Comparison of ENCODE assay signal across 9 cellular contexts in the genomic region with DNA sequence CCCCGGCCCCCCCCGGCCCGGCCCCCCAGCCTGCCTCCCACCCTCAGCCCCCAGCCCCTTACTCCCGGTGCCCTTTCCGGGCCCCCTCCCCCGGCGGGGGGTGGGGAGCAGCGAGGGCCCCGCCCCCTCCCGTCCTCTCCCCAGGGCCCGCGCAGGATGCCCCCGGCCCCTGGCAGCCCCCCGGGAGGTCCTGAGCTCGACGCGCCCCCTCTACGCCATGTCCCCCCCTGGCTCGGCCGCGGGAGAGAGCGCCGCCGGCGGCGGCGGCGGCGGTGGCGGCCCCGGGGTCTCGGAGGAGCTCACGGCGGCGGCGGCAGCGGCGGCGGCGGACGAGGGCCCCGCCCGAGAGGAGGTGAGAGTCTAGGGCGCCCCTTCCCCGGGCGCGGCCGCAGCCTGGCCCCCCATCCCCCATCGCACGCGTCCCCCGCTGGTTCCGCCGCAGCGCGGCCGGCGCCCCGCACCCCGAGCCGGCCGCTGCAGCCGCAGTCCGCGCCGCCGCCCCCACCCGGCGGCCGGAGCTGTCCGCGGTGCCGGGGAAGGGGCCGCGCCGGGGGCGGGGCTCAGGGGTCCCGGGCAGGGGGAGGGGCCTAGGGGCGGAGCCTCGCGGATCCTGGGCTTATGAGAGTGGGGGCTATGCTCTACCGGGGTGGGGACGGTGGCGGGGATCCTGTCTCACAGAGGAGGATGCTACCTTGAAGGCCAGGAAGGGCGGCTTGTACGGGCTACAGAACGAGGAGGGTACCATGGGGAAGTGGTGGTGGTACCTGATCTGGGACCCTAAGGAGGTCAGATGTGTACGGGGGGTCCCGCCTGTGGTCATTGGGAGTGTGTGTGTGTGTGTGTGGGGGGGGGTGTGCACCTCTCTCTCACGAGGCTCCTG. TPM values are rescaled to one million over a fixed set of nuclear protein-coding genes. Genes with fewer than 3 reads are reported as not detected.
DNase-seq lines count a peak whose midpoint lies in the region; ATAC-seq and TF ChIP-seq lines count a peak whose summit lies in the region.
"Had no signal": no experiment of that assay in that cellular context is flagged by ENCODE, and none has a peak within 500 bp of the region (broad histone marks: within the 10 kb centered on the region; RNA-seq: fewer than 3 reads in every experiment).

No MANE protein-coding gene starts in this region.

- TF ChIP-seq CTCF in VCaP (conservative IDR thresholded peaks at IDR 0.05) (peak; percentile 19; the same call in 1 of the 2 replicates), uterus (IDR thresholded peaks at IDR 0.05) (no peak), GM13977 (IDR thresholded peaks at IDR 0.05; ENCODE audit: extremely low read depth, insufficient read depth, missing control alignments) (no peak)

- peaks cover 0 to 6% of the 10 kb centered on the region in 2 donors for H3K4me1 ChIP-seq in uterus

- peak overlapping the region; percentile 17 to 33 for H3K4me3 ChIP-seq in uterus

- ATAC-seq in left cardiac atrium (peak in 1 of 2 donors; percentile 39), Right ventricle myocardium inferior (no peak), left colon (no peak)

- in situ Hi-C loops in GM13977 (cut with MboI; ENCODE audit: low pct_unique_long_range_greater_than_20kb, low sequenced_read_pairs, unreplicated experiment): no loop called here

- peak; percentile 13 for DNase-seq in left cardiac atrium
- DNase-seq in Right ventricle myocardium inferior (ENCODE audit: missing footprints): no peak
- DNase-seq in iPS-NIHi11 (ENCODE audit: low spot score): peak; percentile 86
- DNase-seq in uterus: no peak
- no peak for DNase-seq in GM13977 (ENCODE audit: low spot score)
- DNase-seq in foreskin melanocyte: no peak
- no peak for DNase-seq in left colon
- DNase-seq: stimulated activated CD4-positive, alpha-beta T cell treated with anti-CD3 and anti-CD28 coated beads, Interleukin-4, amount 100 ng/mL, for 1 hour had no signal

- peaks cover 12 to 13% of the 10 kb centered on the region in 2 donors for H3K27me3 ChIP-seq in uterus

- no peaks in the 10 kb centered on the region for H3K36me3 ChIP-seq in uterus

- H3K9me3 ChIP-seq in uterus: no peaks in the 10 kb centered on the region

- intact Hi-C loops in left cardiac atrium (cut with DNase I) (no loop called here), Right ventricle myocardium inferior (cut with DNase I) (no loop called here), uterus (cut with DNase I; ENCODE audit: low total_unique reads) (no loop called here), left colon (cut with DNase I, micrococcal nuclease) (no loop called here)

- TF ChIP-seq POLR2A in uterus (IDR thresholded peaks at IDR 0.05): no peak

- H3K27ac ChIP-seq in VCaP (peak overlapping the region; percentile 46; the same call in 1 of the 2 replicates), uterus (no peak overlapping the region)

RNA-seq across cellular contexts. Expression of a gene that starts 0.5 kb away (rescaled TPM):
- total RNA-seq in left cardiac atrium: under 1 TPM in 1 of 2 donors, not detected in 1; 0.05 TPM
- total RNA-seq in Right ventricle myocardium inferior: not detected
- total RNA-seq in uterus: under 1 TPM in 2 of 4 donors, not detected in 2; 0.09 to 0.21 TPM
- total RNA-seq in left colon: under 1 TPM; 0.21 to 0.31 TPM

RNA-seq across cellular contexts. Expression of a gene that starts 5.4 kb away (rescaled TPM):
- total RNA-seq in left cardiac atrium (1 to 10 TPM; 3.8 to 5.8 TPM), Right ventricle myocardium inferior (2.4 TPM), uterus (1 to 10 TPM; 1.3 to 5.9 (median 2.8) TPM), left colon (10 to 100 TPM in 1 of 2 donors, 1 to 10 TPM in 1; 9.6 to 15.3 TPM)

RNA-seq across cellular contexts. Expression of a gene that starts 13.4 kb away (rescaled TPM):
- total RNA-seq in left cardiac atrium: 10 to 100 TPM; 23.3 to 29.9 TPM
- total RNA-seq in Right ventricle myocardium inferior: 21.3 TPM
- 10 to 100 TPM in 3 of 4 donors, 1 to 10 TPM in 1; 5.9 to 39.5 (median 28.5) TPM for total RNA-seq in uterus
- 10 to 100 TPM; 34.9 to 43.5 TPM for total RNA-seq in left colon

RNA-seq across cellular contexts. Expression of a gene that starts 23.9 kb away (rescaled TPM):
- total RNA-seq in left cardiac atrium (100 to 1,000 TPM; 657 to 662 TPM), Right ventricle myocardium inferior (867 TPM), uterus (100 to 1,000 TPM; 336 to 897 (median 564) TPM), left colon (100 to 1,000 TPM; 278 to 329 TPM)

RNA-seq across cellular contexts. Expression of a gene that starts 42.4 kb away (rescaled TPM):
- total RNA-seq in left cardiac atrium (1 to 10 TPM; 8.2 to 9.6 TPM), Right ventricle myocardium inferior (10.6 TPM), uterus (10 to 100 TPM; 14.1 to 24.7 (median 21.0) TPM), left colon (10 to 100 TPM in 1 of 2 donors, 1 to 10 TPM in 1; 8.6 to 12.0 TPM)

Comparison
In these comparisons a context has a peak if more than half of its experiments do, and no peak if none do; other contexts are left out.
1. DNase-seq: peak in left cardiac atrium (single experiment) and iPS-NIHi11 (single experiment); none in Right ventricle myocardium inferior (single experiment), uterus (0 of 2), GM13977 (single experiment), foreskin melanocyte (single experiment) and left colon (0 of 2).